ENCODE assay signal across 24 cellular contexts in the genomic region with DNA sequence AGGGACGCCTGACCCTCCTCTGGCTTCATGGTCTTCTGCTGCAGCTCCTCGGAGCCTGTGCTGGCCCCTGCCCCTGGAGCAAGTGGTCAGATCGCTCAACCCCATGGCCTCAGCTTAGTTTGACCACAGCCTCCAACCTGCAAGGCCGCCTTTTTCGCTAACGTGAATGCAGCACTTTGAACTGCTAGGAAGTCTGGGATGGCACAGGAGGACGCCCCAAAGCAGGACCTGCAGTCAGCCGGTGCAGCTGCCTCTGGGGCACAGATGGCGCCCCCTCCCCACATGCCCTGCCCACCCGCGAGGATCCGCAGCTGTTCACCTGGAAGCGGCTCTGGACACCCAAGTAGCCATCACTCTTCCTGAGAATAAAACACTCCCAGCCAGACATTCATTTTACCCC.
"Had no signal": no experiment of that assay in that cellular context is flagged by ENCODE, and none has a peak within 500 bp of the region (broad histone marks: within the 10 kb centered on the region; RNA-seq: fewer than 3 reads in every experiment).

No MANE protein-coding gene starts in this region.

- H3K9ac ChIP-seq: KMS-11 had no signal

- H3K27me3 Mint-ChIP-seq: activated B cell treated with CpG ODN at 0.5 μM for 24 hours; activated CD4-positive, alpha-beta T cell treated with anti-CD3 and anti-CD28 coated beads, Interleukin-2, amount 10 ng/mL, durations not matched to agents 24 days and 14 days; activated CD8-positive, alpha-beta memory T cell treated with anti-CD3 and anti-CD28 coated beads, Interleukin-2, amount 10 ng/mL, durations not matched to agents 7 days and 5 days; activated naive CD4-positive, alpha-beta T cell treated with anti-CD3 and anti-CD28 coated beads, Interleukin-2, amount 50 U/mL, for 24 hours; activated T-cell treated with anti-CD3 and anti-CD28 coated beads, Interleukin-2, amount 50 U/mL, for 24 hours; T-helper 17 cell had no signal

- H3K9me3 Mint-ChIP-seq: activated B cell treated with CpG ODN at 0.5 μM for 24 hours; activated CD4-positive, alpha-beta T cell treated with anti-CD3 and anti-CD28 coated beads, Interleukin-2, amount 10 ng/mL, durations not matched to agents 24 days and 14 days; activated naive CD4-positive, alpha-beta T cell treated with anti-CD3 and anti-CD28 coated beads, Interleukin-2, amount 50 U/mL, for 24 hours; activated T-cell treated with anti-CD3 and anti-CD28 coated beads, Interleukin-2, amount 50 U/mL, for 24 hours; activated T-helper 1 cell treated with anti-CD3 and anti-CD28 coated beads, Interleukin-12 subunit alpha, Interleukin-12 subunit beta, Interleukin-2, Interleukin-4 antibody, amounts not matched to agents 30 ng/mL and 10 ng/mL and 1 ng/mL, durations not matched to agents 14 hours and 24 hours and 36 hours had no signal

- H3K4me1 Mint-ChIP-seq: activated B cell treated with CpG ODN at 0.5 μM for 24 hours; activated CD4-positive, alpha-beta T cell treated with anti-CD3 and anti-CD28 coated beads, Interleukin-2, amount 10 ng/mL, durations not matched to agents 24 days and 14 days; activated CD8-positive, alpha-beta memory T cell treated with anti-CD3 and anti-CD28 coated beads, Interleukin-2, amount 10 ng/mL, durations not matched to agents 7 days and 5 days; activated naive CD4-positive, alpha-beta T cell treated with anti-CD3 and anti-CD28 coated beads, Interleukin-2, amount 50 U/mL, for 24 hours; T-helper 17 cell had no signal

- DNase-seq: activated B cell treated with CpG ODN at 0.5 μM for 24 hours; activated CD4-positive, alpha-beta T cell treated with anti-CD3 and anti-CD28 coated beads for 1 hour; activated CD4-positive, alpha-beta T cell treated with anti-CD3 and anti-CD28 coated beads, Interleukin-2, amount 10 ng/mL, durations not matched to agents 24 days and 14 days; activated CD4-positive, alpha-beta T cell treated with anti-CD3 and anti-CD28 coated beads, Interleukin-2, amount 50 U/mL, for 48 hours; activated CD8-positive, alpha-beta memory T cell treated with anti-CD3 and anti-CD28 coated beads, Interleukin-2, amount 10 ng/mL, durations not matched to agents 7 days and 5 days; activated effector memory CD4-positive, alpha-beta T cell treated with Interleukin-2 at 50 U/mL for 16 hours; activated naive CD4-positive, alpha-beta T cell; activated T-cell treated with anti-CD3 and anti-CD28 coated beads, Interleukin-2, amount 50 U/mL, for 24 hours; aorta; central memory CD4-positive, alpha-beta T cell; NCI-H1092; NCI-H1694; NCI-H2029; NCI-H2107; NCI-H526; NCI-H82; Peyer's patch; Right ventricle myocardium superior; T-helper 17 cell; T-helper 9 cell had no signal

- H3K27ac ChIP-seq: KMS-11, Peyer's patch, RWPE1 had no signal

- ATAC-seq: activated CD8-positive, alpha-beta memory T cell treated with anti-CD3 and anti-CD28 coated beads, Interleukin-2, amount 10 ng/mL, durations not matched to agents 7 days and 5 days; T-helper 17 cell had no signal

- H3K4me3 Mint-ChIP-seq: activated B cell treated with CpG ODN at 0.5 μM for 24 hours; activated CD4-positive, alpha-beta T cell treated with anti-CD3 and anti-CD28 coated beads, Interleukin-2, amount 10 ng/mL, durations not matched to agents 24 days and 14 days; activated CD8-positive, alpha-beta memory T cell treated with anti-CD3 and anti-CD28 coated beads, Interleukin-2, amount 10 ng/mL, durations not matched to agents 7 days and 5 days; activated naive CD4-positive, alpha-beta T cell treated with anti-CD3 and anti-CD28 coated beads, Interleukin-2, amount 50 U/mL, for 24 hours; activated T-cell treated with anti-CD3 and anti-CD28 coated beads, Interleukin-2, amount 50 U/mL, for 24 hours; activated T-helper 1 cell treated with anti-CD3 and anti-CD28 coated beads, Interleukin-12 subunit alpha, Interleukin-12 subunit beta, Interleukin-2, Interleukin-4 antibody, amounts not matched to agents 30 ng/mL and 10 ng/mL and 1 ng/mL, durations not matched to agents 14 hours and 24 hours and 36 hours; T-helper 17 cell had no signal

- H3K9me3 ChIP-seq: Peyer's patch had no signal

- H3K27ac Mint-ChIP-seq: activated B cell treated with CpG ODN at 0.5 μM for 24 hours; activated CD4-positive, alpha-beta T cell treated with anti-CD3 and anti-CD28 coated beads, Interleukin-2, amount 10 ng/mL, durations not matched to agents 24 days and 14 days; activated CD8-positive, alpha-beta memory T cell treated with anti-CD3 and anti-CD28 coated beads, Interleukin-2, amount 10 ng/mL, durations not matched to agents 7 days and 5 days; activated naive CD4-positive, alpha-beta T cell treated with anti-CD3 and anti-CD28 coated beads, Interleukin-2, amount 50 U/mL, for 24 hours; activated T-cell treated with anti-CD3 and anti-CD28 coated beads, Interleukin-2, amount 50 U/mL, for 24 hours; activated T-helper 1 cell treated with anti-CD3 and anti-CD28 coated beads, Interleukin-12 subunit alpha, Interleukin-12 subunit beta, Interleukin-2, Interleukin-4 antibody, amounts not matched to agents 30 ng/mL and 10 ng/mL and 1 ng/mL, durations not matched to agents 14 hours and 24 hours and 36 hours; T-helper 17 cell had no signal

- H3K36me3 Mint-ChIP-seq: activated CD8-positive, alpha-beta memory T cell treated with anti-CD3 and anti-CD28 coated beads, Interleukin-2, amount 10 ng/mL, durations not matched to agents 7 days and 5 days; activated naive CD4-positive, alpha-beta T cell treated with anti-CD3 and anti-CD28 coated beads, Interleukin-2, amount 50 U/mL, for 24 hours had no signal

- H3K36me3 ChIP-seq: Peyer's patch had no signal

- H3K4me1 ChIP-seq: Peyer's patch had no signal

- H3K4me3 ChIP-seq: Peyer's patch had no signal

- H3K27me3 ChIP-seq: Peyer's patch had no signal
